ENCODE assay signal across 19 cellular contexts in the genomic region with DNA sequence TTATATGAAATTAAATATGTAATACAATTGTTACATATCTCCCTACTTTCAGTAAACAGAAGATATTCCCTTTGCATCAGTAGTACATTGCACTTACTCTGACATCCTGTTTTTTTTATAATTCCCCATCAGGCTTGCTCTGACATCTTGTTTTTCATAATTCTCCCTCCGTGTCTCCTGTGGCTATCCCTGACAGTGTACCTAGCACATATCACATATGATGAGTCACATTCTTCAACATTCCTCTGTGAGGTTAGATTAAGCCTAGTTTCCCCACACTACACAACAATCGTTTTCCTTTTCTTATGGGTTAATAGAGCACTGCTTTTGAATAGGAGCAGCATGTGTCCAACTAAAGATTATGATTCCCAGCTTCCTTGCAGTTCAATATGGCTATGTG.
"Had no signal": no experiment of that assay in that cellular context is flagged by ENCODE, and none has a peak within 500 bp of the region (broad histone marks: within the 10 kb centered on the region; RNA-seq: fewer than 3 reads in every experiment).

No MANE protein-coding gene starts in this region.

- H3K36me3 ChIP-seq: esophagus squamous epithelium, heart left ventricle, right atrium auricular region, sigmoid colon had no signal

- H3K4me3 ChIP-seq: esophagus squamous epithelium, heart left ventricle, right atrium auricular region, sigmoid colon, skin epidermis had no signal

- H3K4me1 ChIP-seq: esophagus squamous epithelium, heart left ventricle, right atrium auricular region, sigmoid colon had no signal

- H3K4me1 Mint-ChIP-seq: neural crest cell had no signal

- H3K9me3 ChIP-seq: esophagus squamous epithelium, heart left ventricle, right atrium auricular region, sigmoid colon had no signal

- DNase-seq: effector memory CD8-positive, alpha-beta T cell; esophagus squamous epithelium; foreskin melanocyte; heart left ventricle; hypothalamus; mammary epithelial cell; naive thymus-derived CD8-positive, alpha-beta T cell; posterior cingulate gyrus; sigmoid colon; stimulated activated CD4-positive, alpha-beta T cell treated with anti-CD3 and anti-CD28 coated beads, Interleukin-12 subunit alpha, Interleukin-12 subunit beta, amount 100 ng/mL, for 4 hours; stimulated activated CD4-positive, alpha-beta T cell treated with anti-CD3 and anti-CD28 coated beads, Interleukin-2, amount 100 ng/mL, for 48 hours; stimulated activated naive CD4-positive, alpha-beta T cell treated with Interleukin-2 at 50 U/mL for 16 hours had no signal

- H3K27me3 ChIP-seq: esophagus squamous epithelium, heart left ventricle, right atrium auricular region, sigmoid colon had no signal

- H3K27me3 Mint-ChIP-seq: dendritic cell treated with granulocyte-macrophage colony-stimulating factor and Interleukin-4, amounts not matched to agents 40 ng/mL and 50 ng/mL, for 4 days had no signal

- FAIRE-seq: colon, islet of Langerhans had no signal

- H3K36me3 Mint-ChIP-seq: naive thymus-derived CD8-positive, alpha-beta T cell had no signal

- H3K27ac Mint-ChIP-seq: dendritic cell treated with granulocyte-macrophage colony-stimulating factor and Interleukin-4, amounts not matched to agents 40 ng/mL and 50 ng/mL, for 4 days; effector memory CD8-positive, alpha-beta T cell; naive thymus-derived CD8-positive, alpha-beta T cell had no signal

- ATAC-seq: effector memory CD8-positive, alpha-beta T cell; heart left ventricle; left lobe of liver; naive thymus-derived CD8-positive, alpha-beta T cell had no signal

- H3K9me3 Mint-ChIP-seq: dendritic cell treated with granulocyte-macrophage colony-stimulating factor and Interleukin-4, amounts not matched to agents 40 ng/mL and 50 ng/mL, for 4 days; effector memory CD8-positive, alpha-beta T cell; naive thymus-derived CD8-positive, alpha-beta T cell; neural crest cell had no signal

- H3K4me3 Mint-ChIP-seq: dendritic cell treated with granulocyte-macrophage colony-stimulating factor and Interleukin-4, amounts not matched to agents 40 ng/mL and 50 ng/mL, for 4 days; effector memory CD8-positive, alpha-beta T cell; naive thymus-derived CD8-positive, alpha-beta T cell; neural crest cell had no signal

- H3K27ac ChIP-seq: esophagus squamous epithelium, heart left ventricle, right atrium auricular region, sigmoid colon, skin epidermis had no signal
